ENCODE assay signal across 12 cellular contexts in the genomic region with DNA sequence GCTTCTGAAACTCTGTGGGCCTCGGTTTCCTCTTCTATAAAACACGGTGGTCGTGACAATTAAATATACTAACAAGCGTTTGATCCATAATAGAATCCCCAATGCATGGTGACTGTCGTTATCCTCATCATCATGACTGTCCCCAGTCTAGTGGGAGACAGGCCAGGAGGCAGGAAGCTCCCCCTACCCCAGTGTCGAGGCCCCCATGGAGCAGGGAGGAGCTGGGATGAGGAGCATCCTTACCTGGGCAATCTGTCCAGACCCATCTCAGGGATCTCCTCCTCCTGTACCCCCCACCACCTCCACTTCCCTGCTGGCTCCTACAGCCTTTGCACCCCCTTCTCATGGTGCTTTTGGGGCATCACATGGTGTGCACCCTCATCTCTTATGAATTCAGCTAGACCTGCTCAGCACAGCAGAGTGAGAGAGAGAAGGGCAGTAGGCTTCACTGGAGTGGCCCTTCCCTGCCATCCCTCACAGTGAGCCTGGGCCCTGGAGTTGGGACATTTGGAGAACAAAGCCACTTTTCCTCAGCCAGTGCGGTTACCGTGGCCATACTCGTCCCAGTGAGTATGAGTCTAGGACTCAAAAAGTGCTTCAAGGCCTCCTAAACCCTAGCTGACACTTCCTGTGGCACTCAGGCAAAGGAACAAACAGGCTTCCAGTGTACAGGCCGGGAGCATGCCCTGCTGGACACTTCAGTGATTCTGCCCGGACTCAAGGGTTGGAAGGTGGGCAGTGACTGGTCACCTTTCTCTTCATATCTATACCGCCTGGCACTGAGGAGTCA.
A peak's percentile ranks its signal among the peaks of the same experiment; 100 is the strongest.
DNase-seq lines count a peak whose midpoint lies in the region; ATAC-seq, FAIRE-seq and TF ChIP-seq lines count a peak whose summit lies in the region.
"Had no signal": no experiment of that assay in that cellular context is flagged by ENCODE, and none has a peak within 500 bp of the region (broad histone marks: within the 10 kb centered on the region; RNA-seq: fewer than 3 reads in every experiment).

No MANE protein-coding gene starts in this region.

- H3K9me3 ChIP-seq in CD8-positive, alpha-beta T cell (ENCODE audit: low read length), result no peaks in the 10 kb centered on the region

- H3K27me3 Mint-ChIP-seq in CD8-positive, alpha-beta T cell (ENCODE audit: low read depth), result no peaks in the 10 kb centered on the region
- H3K27me3 Mint-ChIP-seq in IgD-negative memory B cell, result no peaks in the 10 kb centered on the region
- no peaks in the 10 kb centered on the region for H3K27me3 Mint-ChIP-seq in activated naive CD8-positive, alpha-beta T cell treated with anti-CD3 and anti-CD28 coated beads, Interleukin-2, amount 10 ng/mL, durations not matched to agents 7 days and 5 days

- intact Hi-C loops in CD8-positive, alpha-beta T cell (cut with DNase I, micrococcal nuclease), result no loop called here
- intact Hi-C loops in posterior vena cava (cut with DNase I), result no loop called here

- ATAC-seq in CD8-positive, alpha-beta T cell, result no peak
- no peak for ATAC-seq in activated naive CD8-positive, alpha-beta T cell treated with anti-CD3 and anti-CD28 coated beads, Interleukin-2, amount 10 ng/mL, durations not matched to agents 7 days and 5 days (ENCODE audit: low read depth)
- ATAC-seq in GM21423 (IDR thresholded peaks at IDR 0.05; ENCODE audit: unreplicated experiment), result no peak
- ATAC-seq: WTC11 had no signal

- no peak for DNase-seq in CD8-positive, alpha-beta T cell
- no peak for DNase-seq in activated naive CD8-positive, alpha-beta T cell treated with anti-CD3 and anti-CD28 coated beads, Interleukin-2, amount 10 ng/mL, durations not matched to agents 7 days and 5 days
- DNase-seq in posterior vena cava (ENCODE audit: low spot score) (peak; percentile 31), GM10248 (ENCODE audit: extremely low spot score) (no peak), RCC 7860 (ENCODE audit: low spot score) (no peak)
- DNase-seq: kidney; NK-92 treated with Interleukin-12 subunit alpha and Interleukin-12 subunit beta, amount 100 ng/mL, for 24 hours; stimulated activated CD4-positive, alpha-beta T cell treated with anti-CD3 and anti-CD28 coated beads, Interleukin-1b, Interleukin-23, amount 100 ng/mL, for 48 hours had no signal

- H3K36me3 Mint-ChIP-seq in CD8-positive, alpha-beta T cell, result peaks cover 14% of the 10 kb centered on the region
- peaks cover 8% of the 10 kb centered on the region for H3K36me3 Mint-ChIP-seq in IgD-negative memory B cell
- peaks cover 18% of the 10 kb centered on the region for H3K36me3 Mint-ChIP-seq in activated naive CD8-positive, alpha-beta T cell treated with anti-CD3 and anti-CD28 coated beads, Interleukin-2, amount 10 ng/mL, durations not matched to agents 7 days and 5 days
- H3K36me3 Mint-ChIP-seq: WTC11 had no signal

- H3K27me3 ChIP-seq in CD8-positive, alpha-beta T cell (ENCODE audit: insufficient read depth, low read length), result no peaks in the 10 kb centered on the region
- H3K27me3 ChIP-seq: cardiac muscle cell had no signal

- no peaks in the 10 kb centered on the region for H3K36me3 ChIP-seq in CD8-positive, alpha-beta T cell (ENCODE audit: insufficient read depth, low read length)
- H3K36me3 ChIP-seq: cardiac muscle cell had no signal

- no peaks in the 10 kb centered on the region for H3K9me3 Mint-ChIP-seq in CD8-positive, alpha-beta T cell
- no peaks in the 10 kb centered on the region for H3K9me3 Mint-ChIP-seq in IgD-negative memory B cell
- H3K9me3 Mint-ChIP-seq in activated naive CD8-positive, alpha-beta T cell treated with anti-CD3 and anti-CD28 coated beads, Interleukin-2, amount 10 ng/mL, durations not matched to agents 7 days and 5 days, result no peaks in the 10 kb centered on the region
- H3K9me3 Mint-ChIP-seq: WTC11 had no signal

- no peak for TF ChIP-seq CTCF in CD8-positive, alpha-beta T cell (IDR thresholded peaks at IDR 0.05)
- no peak for TF ChIP-seq CTCF in GM10248 (IDR thresholded peaks at IDR 0.05; ENCODE audit: control extremely low read depth, extremely low read depth, low read depth, missing control alignments)

- H3K4me1 ChIP-seq in CD8-positive, alpha-beta T cell (ENCODE audit: insufficient read depth, low read length), result peaks cover 41% of the 10 kb centered on the region

- POLR2A ChIA-PET in CD8-positive, alpha-beta T cell (lab: Charles Lee), result interaction anchor here (1.4 kb wide), 1 partner anchor 16 kb away, joined by 3 read pairs; no protein-coding TSS in a partner anchor
- POLR2A ChIA-PET in activated naive CD8-positive, alpha-beta T cell treated with anti-CD3 and anti-CD28 coated beads, Interleukin-2, amount 10 ng/mL, durations not matched to agents 7 days and 5 days (lab: Charles Lee), result interaction anchor here (1.1 to 4.4 kb wide), 7 partner anchors 11 to 163 kb away, joined by 4 to 27 read pairs (median 10); partner anchors contain the start of gene SOCS1
- POLR2A ChIA-PET in GM10248 (lab: Yijun Ruan, JAX), result no interaction called here

- peak overlapping the region; percentile 70 for H3K27ac Mint-ChIP-seq in CD8-positive, alpha-beta T cell
- H3K27ac Mint-ChIP-seq in IgD-negative memory B cell, result peak overlapping the region in 2 of 3 donors; percentile 6 to 93
- peak overlapping the region; percentile 94 for H3K27ac Mint-ChIP-seq in activated naive CD8-positive, alpha-beta T cell treated with anti-CD3 and anti-CD28 coated beads, Interleukin-2, amount 10 ng/mL, durations not matched to agents 7 days and 5 days
- H3K27ac Mint-ChIP-seq: WTC11 had no signal

- no peak overlapping the region for H3K27ac ChIP-seq in CD8-positive, alpha-beta T cell (ENCODE audit: low read depth, low read length)

- no peak for FAIRE-seq in RCC 7860 (lab: Jason Lieb, UNC)
- FAIRE-seq: kidney had no signal

- no peak overlapping the region for H3K4me3 ChIP-seq in CD8-positive, alpha-beta T cell (ENCODE audit: low read depth, low read length)
- H3K4me3 ChIP-seq: cardiac muscle cell had no signal

- H3K4me3 Mint-ChIP-seq in CD8-positive, alpha-beta T cell, result peak overlapping the region; percentile 18
- H3K4me3 Mint-ChIP-seq in IgD-negative memory B cell, result peak overlapping the region in 2 of 4 donors; percentile 12 to 25
- peak overlapping the region; percentile 61 for H3K4me3 Mint-ChIP-seq in activated naive CD8-positive, alpha-beta T cell treated with anti-CD3 and anti-CD28 coated beads, Interleukin-2, amount 10 ng/mL, durations not matched to agents 7 days and 5 days
- H3K4me3 Mint-ChIP-seq: WTC11 had no signal

- CTCF ChIA-PET in CD8-positive, alpha-beta T cell (lab: Charles Lee), result no interaction called here
- CTCF ChIA-PET in GM10248 (lab: Yijun Ruan, JAX), result interaction anchor here (1.2 to 2.3 kb wide), 3 partner anchors 129 to 263 kb away, joined by 3 to 6 read pairs (median 3); no protein-coding TSS in a partner anchor

- H3K4me1 Mint-ChIP-seq in CD8-positive, alpha-beta T cell (ENCODE audit: low read depth), result peaks cover 41% of the 10 kb centered on the region
- H3K4me1 Mint-ChIP-seq in IgD-negative memory B cell, result peaks cover 24 to 26% (median 25%) of the 10 kb centered on the region in 3 donors
- peaks cover 68% of the 10 kb centered on the region for H3K4me1 Mint-ChIP-seq in activated naive CD8-positive, alpha-beta T cell treated with anti-CD3 and anti-CD28 coated beads, Interleukin-2, amount 10 ng/mL, durations not matched to agents 7 days and 5 days
